Comparison of ENCODE assay signal across 8 cellular contexts in genomic region chr2:137888845-137889244, GRCh38.
DNase-seq lines count a peak whose midpoint lies in the region; ATAC-seq and TF ChIP-seq lines count a peak whose summit lies in the region.

No MANE protein-coding gene starts in this region.

- H4K20me1 ChIP-seq in PC-9 (ENCODE audit: insufficient read depth): no peaks in the 10 kb centered on the region

- CTCF ChIA-PET in PC-9 (lab: Charles Lee): interaction anchor here (0.9 to 1.6 kb wide), 3 partner anchors 898 to 943 kb away, joined by 3 to 6 read pairs (median 6); no protein-coding TSS in a partner anchor

- H3K36me3 ChIP-seq in BE2C (no peaks in the 10 kb centered on the region), PC-9 (ENCODE audit: low read depth) (no peaks in the 10 kb centered on the region)

- ATAC-seq in left ventricle myocardium superior (no peak), HG02571 (IDR thresholded peaks at IDR 0.05; ENCODE audit: unreplicated experiment) (no peak), HG02981 (IDR thresholded peaks at IDR 0.05; ENCODE audit: unreplicated experiment) (no peak)

- POLR2A ChIA-PET in PC-9 (lab: Charles Lee; ENCODE audit: unreplicated experiment): no interaction called here

- H3K9me3 ChIP-seq in BE2C: no peaks in the 10 kb centered on the region
- no peaks in the 10 kb centered on the region for H3K9me3 ChIP-seq in PC-9 (ENCODE audit: insufficient read depth, low read depth)

- H3K27me3 ChIP-seq in BE2C (no peaks in the 10 kb centered on the region), PC-9 (ENCODE audit: insufficient read depth, low read depth) (no peaks in the 10 kb centered on the region)

- H3K4me3 ChIP-seq in BE2C (ENCODE audit: low read depth, low read length) (no peak overlapping the region), PC-9 (no peak overlapping the region)

- no peak overlapping the region for H3K27ac ChIP-seq in PC-9

- H2AFZ ChIP-seq in PC-9: no peak overlapping the region

- H3K9me2 ChIP-seq in PC-9 (ENCODE audit: insufficient read depth): no peaks in the 10 kb centered on the region

- BruUV-seq in PC-9 (replicated peaks; lab: Mats Ljungman, UMichigan): no TSS peak

- H3K4me2 ChIP-seq in PC-9: no peak overlapping the region

- intact Hi-C loops in PC-9 (cut with micrococcal nuclease; ENCODE audit: unreplicated experiment) (no loop called here), left ventricle myocardium superior (cut with micrococcal nuclease) (no loop called here)

- H3K4me1 ChIP-seq in BE2C (no peaks in the 10 kb centered on the region), PC-9 (replicated peaks; ENCODE audit: insufficient read depth) (no peaks in the 10 kb centered on the region)

- no peaks in the 10 kb centered on the region for H3F3A ChIP-seq in PC-9 (ENCODE audit: insufficient read depth, low read depth)

- DNase-seq in BE2C (peak; percentile 40), HCEC 1CT (peak; percentile 12), PC-9 (peak; percentile 35 to 54), left ventricle myocardium superior (peak; percentile 46), GM20000 (ENCODE audit: low spot score) (no peak), cerebellum (ENCODE audit: low spot score) (no peak)

- TF ChIP-seq CTCF in BE2C (IDR thresholded peaks at IDR 0.05; ENCODE audit: low read depth, low read length) (peak; percentile 57), PC-9 (conservative IDR thresholded peaks at IDR 0.05) (peak; percentile 66), GM20000 (IDR thresholded peaks at IDR 0.05; ENCODE audit: extremely low read depth, missing control alignments) (no peak)

- no peaks in the 10 kb centered on the region for H3K79me2 ChIP-seq in PC-9 (ENCODE audit: low read depth)

Comparison
In these comparisons a context has a peak if more than half of its experiments do, and no peak if none do; other contexts are left out.
1. DNase-seq: peak in BE2C (single experiment), HCEC 1CT (single experiment), PC-9 (2 of 2) and left ventricle myocardium superior (single experiment); none in GM20000 (single experiment) and cerebellum (single experiment).